1 cellular context compared by ENCODE assay signal in the genomic region with DNA sequence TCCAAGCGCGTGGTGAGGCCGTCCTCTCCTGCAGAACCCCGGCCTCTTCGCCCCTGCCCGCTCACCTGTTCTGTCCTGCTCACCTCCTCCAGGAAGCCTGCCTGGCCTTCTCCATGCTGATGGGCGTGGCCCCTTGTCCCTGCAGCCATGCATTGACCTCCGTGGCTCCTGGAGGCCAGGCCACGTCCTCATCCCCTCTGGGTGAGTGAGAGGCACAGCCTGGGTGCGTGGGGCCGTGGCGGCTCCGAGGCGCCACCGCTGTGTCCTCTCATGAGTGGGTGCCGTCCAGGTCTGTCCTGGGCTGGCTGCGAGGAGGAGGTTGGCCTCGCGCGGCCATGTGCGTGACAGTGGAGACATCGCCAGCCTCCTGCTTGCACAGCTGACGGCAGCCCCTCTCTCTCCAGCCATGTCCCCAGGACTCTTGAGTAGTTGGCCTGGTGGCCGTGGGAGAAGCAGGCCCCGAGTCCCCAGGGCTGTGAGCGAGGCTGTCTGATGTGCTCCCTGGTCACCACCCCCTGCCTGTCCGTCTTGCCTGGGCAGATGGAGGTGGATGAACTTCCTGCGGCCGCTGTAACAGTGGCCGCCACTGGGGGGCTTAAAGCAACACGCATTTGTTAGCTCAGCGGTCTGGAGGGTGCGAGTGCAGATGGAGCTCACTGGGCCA.
TF ChIP-seq lines count a peak whose summit lies in the region.

No MANE protein-coding gene starts in this region.

TF ChIP-seq in K562, 482 proteins besides CTCF, POLR2A, EP300 and RAD21 (continued from another document and continues in another):
- TF ChIP-seq, protein P1, sequence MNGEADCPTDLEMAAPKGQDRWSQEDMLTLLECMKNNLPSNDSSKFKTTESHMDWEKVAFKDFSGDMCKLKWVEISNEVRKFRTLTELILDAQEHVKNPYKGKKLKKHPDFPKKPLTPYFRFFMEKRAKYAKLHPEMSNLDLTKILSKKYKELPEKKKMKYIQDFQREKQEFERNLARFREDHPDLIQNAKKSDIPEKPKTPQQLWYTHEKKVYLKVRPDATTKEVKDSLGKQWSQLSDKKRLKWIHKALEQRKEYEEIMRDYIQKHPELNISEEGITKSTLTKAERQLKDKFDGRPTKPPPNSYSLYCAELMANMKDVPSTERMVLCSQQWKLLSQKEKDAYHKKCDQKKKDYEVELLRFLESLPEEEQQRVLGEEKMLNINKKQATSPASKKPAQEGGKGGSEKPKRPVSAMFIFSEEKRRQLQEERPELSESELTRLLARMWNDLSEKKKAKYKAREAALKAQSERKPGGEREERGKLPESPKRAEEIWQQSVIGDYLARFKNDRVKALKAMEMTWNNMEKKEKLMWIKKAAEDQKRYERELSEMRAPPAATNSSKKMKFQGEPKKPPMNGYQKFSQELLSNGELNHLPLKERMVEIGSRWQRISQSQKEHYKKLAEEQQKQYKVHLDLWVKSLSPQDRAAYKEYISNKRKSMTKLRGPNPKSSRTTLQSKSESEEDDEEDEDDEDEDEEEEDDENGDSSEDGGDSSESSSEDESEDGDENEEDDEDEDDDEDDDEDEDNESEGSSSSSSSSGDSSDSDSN (IDR thresholded peaks at IDR 0.05; ENCODE audit: borderline replicate concordance in 1 of 2, low read depth in 2 of 2, low read length in 2 of 2) = peak in 1 of 2 experiments; percentile 64; a peak in 1 of 4 replicates
- TF ChIP-seq SMARCA5 (IDR thresholded peaks at IDR 0.05) (peak; percentile 52; the same call in 1 of the 2 replicates), SMC3 (conservative IDR thresholded peaks at IDR 0.05; ENCODE audit: insufficient read depth, low read depth, low read length) (peak; percentile 57), HIVEP1 (CRISPR knock-in tag; IDR thresholded peaks at IDR 0.05) (no peak), ZNF274 (IDR thresholded peaks at IDR 0.05; ENCODE audit: borderline replicate concordance, low read depth, low read length) (no peak), PHTF2 (CRISPR knock-in tag; IDR thresholded peaks at IDR 0.05) (no peak), RAD51 (IDR thresholded peaks at IDR 0.05; ENCODE audit: borderline replicate concordance, low read depth) (no peak), NBN (IDR thresholded peaks at IDR 0.05; ENCODE audit: low read depth) (no peak), CSDE1 (IDR thresholded peaks at IDR 0.05) (no peak), IFI16 (CRISPR knock-in tag; IDR thresholded peaks at IDR 0.05) (no peak), XRCC3 (IDR thresholded peaks at IDR 0.05) (no peak), NCOA1 (IDR thresholded peaks at IDR 0.05; ENCODE audit: low read depth) (no peak), SETDB1 (IDR thresholded peaks at IDR 0.05; ENCODE audit: low read length) (no peak), HNRNPLL (IDR thresholded peaks at IDR 0.05; ENCODE audit: low read depth, low read length, poor library complexity, severe bottlenecking) (no peak), EP400 (IDR thresholded peaks at IDR 0.05) (no peak), ZFX (CRISPR knock-in tag; IDR thresholded peaks at IDR 0.05) (no peak), ZZZ3 (IDR thresholded peaks at IDR 0.05) (no peak), TEAD4 (IDR thresholded peaks at IDR 0.05; ENCODE audit: low read length) (no peak), TEAD4 (CRISPR knock-in tag; IDR thresholded peaks at IDR 0.05; ENCODE audit: borderline replicate concordance) (no peak), ZNF146 (CRISPR knock-in tag; IDR thresholded peaks at IDR 0.05; ENCODE audit: unreplicated experiment) (peak; percentile 15), SMARCB1 (IDR thresholded peaks at IDR 0.05; ENCODE audit: insufficient read length, low read depth) (no peak), KLF13 (tag; IDR thresholded peaks at IDR 0.05; ENCODE audit: borderline replicate concordance, low read depth) (peak; percentile 56; the same call in 1 of the 2 replicates), ETV6 (IDR thresholded peaks at IDR 0.05; ENCODE audit: borderline replicate concordance in 1 of 2, low read depth in 2 of 2, low read length in 1 of 2) (no peak), ETV6 (CRISPR knock-in tag; IDR thresholded peaks at IDR 0.05; ENCODE audit: borderline replicate concordance) (no peak), HMG20B (CRISPR knock-in tag; IDR thresholded peaks at IDR 0.05) (no peak), HNRNPK (IDR thresholded peaks at IDR 0.05; ENCODE audit: low read depth, low read length, poor library complexity, severe bottlenecking) (no peak), TSC22D4 (tag; IDR thresholded peaks at IDR 0.05) (no peak), ZNF507 (tag; conservative IDR thresholded peaks at IDR 0.05) (no peak), DDX20 (tag; IDR thresholded peaks at IDR 0.05; ENCODE audit: low read depth) (no peak), FIP1L1 (IDR thresholded peaks at IDR 0.05; ENCODE audit: low read depth, low read length, poor library complexity, severe bottlenecking) (no peak), THRAP3 (IDR thresholded peaks at IDR 0.05; ENCODE audit: borderline replicate concordance) (no peak), CBX2 (IDR thresholded peaks at IDR 0.05; ENCODE audit: insufficient read depth, low read length, poor library complexity, severe bottlenecking) (no peak), GABPB1 (CRISPR knock-in tag; IDR thresholded peaks at IDR 0.05) (0 out of 2 replicates have a peak, but pooled peaks have one; percentile 36), GATAD2A (IDR thresholded peaks at IDR 0.05) (no peak), ZNF76 (CRISPR knock-in tag; IDR thresholded peaks at IDR 0.05; ENCODE audit: borderline replicate concordance) (no peak), IRF2 (CRISPR knock-in tag; IDR thresholded peaks at IDR 0.05) (no peak), MXI1 (IDR thresholded peaks at IDR 0.05; ENCODE audit: low read depth, low read length) (no peak), ZNF707 (CRISPR knock-in tag; conservative IDR thresholded peaks at IDR 0.05) (no peak), ZFP36 (IDR thresholded peaks at IDR 0.05; ENCODE audit: low read depth, low read length, partially characterized antibody) (peak; percentile 97), RBM39 (optimal IDR thresholded peaks at IDR 0.05; ENCODE audit: low read depth, low read length) (no peak), ZNF436 (CRISPR knock-in tag; IDR thresholded peaks at IDR 0.05) (peak; percentile 88), BCOR (IDR thresholded peaks at IDR 0.05) (peak; percentile 79), SIX5 (IDR thresholded peaks at IDR 0.05; ENCODE audit: borderline replicate concordance in 1 of 2, insufficient read depth in 1 of 2, low read depth in 1 of 2, low read length in 2 of 2) (no peak), TEAD1 (CRISPR knock-in tag; IDR thresholded peaks at IDR 0.05) (no peak)
- TF ChIP-seq, protein P2, sequence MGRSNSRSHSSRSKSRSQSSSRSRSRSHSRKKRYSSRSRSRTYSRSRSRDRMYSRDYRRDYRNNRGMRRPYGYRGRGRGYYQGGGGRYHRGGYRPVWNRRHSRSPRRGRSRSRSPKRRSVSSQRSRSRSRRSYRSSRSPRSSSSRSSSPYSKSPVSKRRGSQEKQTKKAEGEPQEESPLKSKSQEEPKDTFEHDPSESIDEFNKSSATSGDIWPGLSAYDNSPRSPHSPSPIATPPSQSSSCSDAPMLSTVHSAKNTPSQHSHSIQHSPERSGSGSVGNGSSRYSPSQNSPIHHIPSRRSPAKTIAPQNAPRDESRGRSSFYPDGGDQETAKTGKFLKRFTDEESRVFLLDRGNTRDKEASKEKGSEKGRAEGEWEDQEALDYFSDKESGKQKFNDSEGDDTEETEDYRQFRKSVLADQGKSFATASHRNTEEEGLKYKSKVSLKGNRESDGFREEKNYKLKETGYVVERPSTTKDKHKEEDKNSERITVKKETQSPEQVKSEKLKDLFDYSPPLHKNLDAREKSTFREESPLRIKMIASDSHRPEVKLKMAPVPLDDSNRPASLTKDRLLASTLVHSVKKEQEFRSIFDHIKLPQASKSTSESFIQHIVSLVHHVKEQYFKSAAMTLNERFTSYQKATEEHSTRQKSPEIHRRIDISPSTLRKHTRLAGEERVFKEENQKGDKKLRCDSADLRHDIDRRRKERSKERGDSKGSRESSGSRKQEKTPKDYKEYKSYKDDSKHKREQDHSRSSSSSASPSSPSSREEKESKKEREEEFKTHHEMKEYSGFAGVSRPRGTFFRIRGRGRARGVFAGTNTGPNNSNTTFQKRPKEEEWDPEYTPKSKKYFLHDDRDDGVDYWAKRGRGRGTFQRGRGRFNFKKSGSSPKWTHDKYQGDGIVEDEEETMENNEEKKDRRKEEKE (IDR thresholded peaks at IDR 0.05; ENCODE audit: borderline replicate concordance in 1 of 2, control insufficient read depth in 1 of 2, low read depth in 2 of 2, low read length in 1 of 2) = no peak
- TF ChIP-seq, protein P3, sequence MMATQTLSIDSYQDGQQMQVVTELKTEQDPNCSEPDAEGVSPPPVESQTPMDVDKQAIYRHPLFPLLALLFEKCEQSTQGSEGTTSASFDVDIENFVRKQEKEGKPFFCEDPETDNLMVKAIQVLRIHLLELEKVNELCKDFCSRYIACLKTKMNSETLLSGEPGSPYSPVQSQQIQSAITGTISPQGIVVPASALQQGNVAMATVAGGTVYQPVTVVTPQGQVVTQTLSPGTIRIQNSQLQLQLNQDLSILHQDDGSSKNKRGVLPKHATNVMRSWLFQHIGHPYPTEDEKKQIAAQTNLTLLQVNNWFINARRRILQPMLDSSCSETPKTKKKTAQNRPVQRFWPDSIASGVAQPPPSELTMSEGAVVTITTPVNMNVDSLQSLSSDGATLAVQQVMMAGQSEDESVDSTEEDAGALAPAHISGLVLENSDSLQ (IDR thresholded peaks at IDR 0.05) = peak; percentile 70; the same call in 1 of the 2 replicates
- TF ChIP-seq, protein P4, sequence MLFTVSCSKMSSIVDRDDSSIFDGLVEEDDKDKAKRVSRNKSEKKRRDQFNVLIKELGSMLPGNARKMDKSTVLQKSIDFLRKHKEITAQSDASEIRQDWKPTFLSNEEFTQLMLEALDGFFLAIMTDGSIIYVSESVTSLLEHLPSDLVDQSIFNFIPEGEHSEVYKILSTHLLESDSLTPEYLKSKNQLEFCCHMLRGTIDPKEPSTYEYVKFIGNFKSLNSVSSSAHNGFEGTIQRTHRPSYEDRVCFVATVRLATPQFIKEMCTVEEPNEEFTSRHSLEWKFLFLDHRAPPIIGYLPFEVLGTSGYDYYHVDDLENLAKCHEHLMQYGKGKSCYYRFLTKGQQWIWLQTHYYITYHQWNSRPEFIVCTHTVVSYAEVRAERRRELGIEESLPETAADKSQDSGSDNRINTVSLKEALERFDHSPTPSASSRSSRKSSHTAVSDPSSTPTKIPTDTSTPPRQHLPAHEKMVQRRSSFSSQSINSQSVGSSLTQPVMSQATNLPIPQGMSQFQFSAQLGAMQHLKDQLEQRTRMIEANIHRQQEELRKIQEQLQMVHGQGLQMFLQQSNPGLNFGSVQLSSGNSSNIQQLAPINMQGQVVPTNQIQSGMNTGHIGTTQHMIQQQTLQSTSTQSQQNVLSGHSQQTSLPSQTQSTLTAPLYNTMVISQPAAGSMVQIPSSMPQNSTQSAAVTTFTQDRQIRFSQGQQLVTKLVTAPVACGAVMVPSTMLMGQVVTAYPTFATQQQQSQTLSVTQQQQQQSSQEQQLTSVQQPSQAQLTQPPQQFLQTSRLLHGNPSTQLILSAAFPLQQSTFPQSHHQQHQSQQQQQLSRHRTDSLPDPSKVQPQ (CRISPR knock-in tag; IDR thresholded peaks at IDR 0.05; ENCODE audit: borderline replicate concordance) = no peak
- TF ChIP-seq, protein P5, sequence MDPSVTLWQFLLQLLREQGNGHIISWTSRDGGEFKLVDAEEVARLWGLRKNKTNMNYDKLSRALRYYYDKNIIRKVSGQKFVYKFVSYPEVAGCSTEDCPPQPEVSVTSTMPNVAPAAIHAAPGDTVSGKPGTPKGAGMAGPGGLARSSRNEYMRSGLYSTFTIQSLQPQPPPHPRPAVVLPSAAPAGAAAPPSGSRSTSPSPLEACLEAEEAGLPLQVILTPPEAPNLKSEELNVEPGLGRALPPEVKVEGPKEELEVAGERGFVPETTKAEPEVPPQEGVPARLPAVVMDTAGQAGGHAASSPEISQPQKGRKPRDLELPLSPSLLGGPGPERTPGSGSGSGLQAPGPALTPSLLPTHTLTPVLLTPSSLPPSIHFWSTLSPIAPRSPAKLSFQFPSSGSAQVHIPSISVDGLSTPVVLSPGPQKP (CRISPR knock-in tag; IDR thresholded peaks at IDR 0.05) = no peak
- TF ChIP-seq, protein P6, sequence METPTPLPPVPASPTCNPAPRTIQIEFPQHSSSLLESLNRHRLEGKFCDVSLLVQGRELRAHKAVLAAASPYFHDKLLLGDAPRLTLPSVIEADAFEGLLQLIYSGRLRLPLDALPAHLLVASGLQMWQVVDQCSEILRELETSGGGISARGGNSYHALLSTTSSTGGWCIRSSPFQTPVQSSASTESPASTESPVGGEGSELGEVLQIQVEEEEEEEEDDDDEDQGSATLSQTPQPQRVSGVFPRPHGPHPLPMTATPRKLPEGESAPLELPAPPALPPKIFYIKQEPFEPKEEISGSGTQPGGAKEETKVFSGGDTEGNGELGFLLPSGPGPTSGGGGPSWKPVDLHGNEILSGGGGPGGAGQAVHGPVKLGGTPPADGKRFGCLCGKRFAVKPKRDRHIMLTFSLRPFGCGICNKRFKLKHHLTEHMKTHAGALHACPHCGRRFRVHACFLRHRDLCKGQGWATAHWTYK (CRISPR knock-in tag; IDR thresholded peaks at IDR 0.05) = no peak
- TF ChIP-seq, protein P7, sequence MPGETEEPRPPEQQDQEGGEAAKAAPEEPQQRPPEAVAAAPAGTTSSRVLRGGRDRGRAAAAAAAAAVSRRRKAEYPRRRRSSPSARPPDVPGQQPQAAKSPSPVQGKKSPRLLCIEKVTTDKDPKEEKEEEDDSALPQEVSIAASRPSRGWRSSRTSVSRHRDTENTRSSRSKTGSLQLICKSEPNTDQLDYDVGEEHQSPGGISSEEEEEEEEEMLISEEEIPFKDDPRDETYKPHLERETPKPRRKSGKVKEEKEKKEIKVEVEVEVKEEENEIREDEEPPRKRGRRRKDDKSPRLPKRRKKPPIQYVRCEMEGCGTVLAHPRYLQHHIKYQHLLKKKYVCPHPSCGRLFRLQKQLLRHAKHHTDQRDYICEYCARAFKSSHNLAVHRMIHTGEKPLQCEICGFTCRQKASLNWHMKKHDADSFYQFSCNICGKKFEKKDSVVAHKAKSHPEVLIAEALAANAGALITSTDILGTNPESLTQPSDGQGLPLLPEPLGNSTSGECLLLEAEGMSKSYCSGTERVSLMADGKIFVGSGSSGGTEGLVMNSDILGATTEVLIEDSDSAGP (CRISPR knock-in tag; IDR thresholded peaks at IDR 0.05) = peak; percentile 92
- TF ChIP-seq, protein P8, sequence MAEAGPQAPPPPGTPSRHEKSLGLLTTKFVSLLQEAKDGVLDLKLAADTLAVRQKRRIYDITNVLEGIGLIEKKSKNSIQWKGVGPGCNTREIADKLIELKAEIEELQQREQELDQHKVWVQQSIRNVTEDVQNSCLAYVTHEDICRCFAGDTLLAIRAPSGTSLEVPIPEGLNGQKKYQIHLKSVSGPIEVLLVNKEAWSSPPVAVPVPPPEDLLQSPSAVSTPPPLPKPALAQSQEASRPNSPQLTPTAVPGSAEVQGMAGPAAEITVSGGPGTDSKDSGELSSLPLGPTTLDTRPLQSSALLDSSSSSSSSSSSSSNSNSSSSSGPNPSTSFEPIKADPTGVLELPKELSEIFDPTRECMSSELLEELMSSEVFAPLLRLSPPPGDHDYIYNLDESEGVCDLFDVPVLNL (CRISPR knock-in tag; IDR thresholded peaks at IDR 0.05; ENCODE audit: low read depth) = no peak
- TF ChIP-seq, protein P9, sequence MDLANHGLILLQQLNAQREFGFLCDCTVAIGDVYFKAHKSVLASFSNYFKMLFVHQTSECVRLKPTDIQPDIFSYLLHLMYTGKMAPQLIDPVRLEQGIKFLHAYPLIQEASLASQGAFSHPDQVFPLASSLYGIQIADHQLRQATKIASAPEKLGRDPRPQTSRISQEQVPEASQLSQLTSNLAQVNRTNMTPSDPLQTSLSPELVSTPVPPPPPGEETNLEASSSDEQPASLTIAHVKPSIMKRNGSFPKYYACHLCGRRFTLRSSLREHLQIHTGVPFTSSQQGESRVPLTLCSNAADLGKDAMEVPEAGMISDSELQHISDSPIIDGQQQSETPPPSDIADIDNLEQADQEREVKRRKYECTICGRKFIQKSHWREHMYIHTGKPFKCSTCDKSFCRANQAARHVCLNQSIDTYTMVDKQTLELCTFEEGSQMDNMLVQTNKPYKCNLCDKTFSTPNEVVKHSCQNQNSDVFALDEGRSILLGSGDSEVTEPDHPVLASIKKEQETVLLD (IDR thresholded peaks at IDR 0.05) = no peak
